Comparison of ENCODE assay signal across 17 cellular contexts in the genomic region with DNA sequence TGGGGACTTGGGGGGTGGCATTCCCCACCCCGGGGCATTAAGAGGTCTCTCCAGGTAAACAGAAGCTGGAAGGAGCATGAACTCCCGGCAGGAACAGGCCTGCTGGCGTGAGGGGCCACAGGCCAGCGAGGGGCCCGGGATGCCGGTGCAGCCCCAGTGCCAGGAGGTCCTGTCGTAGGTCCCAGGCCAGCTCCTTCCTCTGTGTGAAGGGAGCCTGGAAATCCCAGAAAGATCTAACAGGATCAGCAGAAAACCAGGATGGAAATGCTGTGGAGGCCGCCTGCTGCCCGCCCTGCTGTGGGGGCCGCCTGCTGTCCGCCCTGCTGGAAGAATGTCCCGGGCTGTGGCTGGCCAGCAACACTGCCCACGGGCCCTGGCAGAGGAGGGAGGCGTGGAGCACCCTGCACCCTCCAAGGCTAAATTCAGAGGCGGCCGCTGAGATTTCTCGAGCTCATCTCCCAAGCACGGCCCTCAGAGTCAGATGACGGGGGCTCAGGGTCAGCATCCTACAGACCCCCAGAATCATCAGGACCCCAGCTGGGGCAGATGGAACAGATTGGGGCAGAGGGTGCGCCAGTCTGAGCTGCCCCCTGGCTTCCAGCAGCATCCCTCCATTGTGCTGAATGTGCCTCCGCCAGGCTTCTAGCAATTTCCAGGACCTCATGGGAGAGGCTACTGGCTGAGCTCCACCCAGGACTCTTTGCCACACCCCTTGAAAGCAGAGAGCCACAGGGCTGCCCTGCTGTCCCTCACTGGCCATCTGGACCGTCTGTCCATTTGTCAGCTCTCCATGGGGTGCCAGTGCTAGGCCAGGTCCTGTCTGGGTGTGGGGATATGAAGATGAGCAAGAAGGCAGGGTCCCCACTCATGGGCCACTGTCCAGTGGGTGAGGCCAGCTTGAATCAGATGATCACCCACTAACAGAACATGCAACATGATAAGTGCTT. TPM values are rescaled to one million over a fixed set of nuclear protein-coding genes. Genes with fewer than 3 reads are reported as not detected.
A peak's percentile ranks its signal among the peaks of the same experiment; 100 is the strongest.
DNase-seq lines count a peak whose midpoint lies in the region; TF ChIP-seq lines count a peak whose summit lies in the region.
"Had no signal": no experiment of that assay in that cellular context is flagged by ENCODE, and none has a peak within 500 bp of the region (broad histone marks: within the 10 kb centered on the region; RNA-seq: fewer than 3 reads in every experiment).

No MANE protein-coding gene starts in this region.

- no peak overlapping the region for H2BK12ac ChIP-seq in H9 (ENCODE audit: insufficient read length, low read depth, low read length)
- peak overlapping the region; percentile 93 for H2BK12ac ChIP-seq in neuronal stem cell (ENCODE audit: low read length)

- peak overlapping the region; percentile 10; the same call in 1 of the 2 replicates for H3K4me2 ChIP-seq in BLaER1
- no peak overlapping the region for H3K4me2 ChIP-seq in H9 (ENCODE audit: insufficient read depth, insufficient read length, low read length)
- H3K4me2 ChIP-seq in neuronal stem cell (ENCODE audit: insufficient read depth, low read length, poor library complexity, severe bottlenecking), result no peak overlapping the region

- H3K23ac ChIP-seq in H9 (ENCODE audit: insufficient read length, low read depth, low read length) (no peak overlapping the region), neuronal stem cell (ENCODE audit: low read depth, low read length, poor library complexity) (peak overlapping the region; percentile 86)

- no peak overlapping the region for H3K4me3 Mint-ChIP-seq in H9
- no peak overlapping the region for H3K4me3 Mint-ChIP-seq in chondrocyte (ENCODE audit: unreplicated experiment)
- H3K4me3 Mint-ChIP-seq in endodermal cell, result no peak overlapping the region
- H3K4me3 Mint-ChIP-seq: B cell; CD14-positive monocyte; CD8-positive, alpha-beta T cell; HFFc6 had no signal

- H3K9me3 Mint-ChIP-seq in H9 (peaks cover 0 to 3% of the 10 kb centered on the region in 2 experiments; a peak in 2 of 5 replicates), chondrocyte (ENCODE audit: low read depth) (peaks cover 5% of the 10 kb centered on the region), endodermal cell (peaks cover 5% of the 10 kb centered on the region)
- H3K9me3 Mint-ChIP-seq: CD8-positive, alpha-beta T cell had no signal

- no peaks in the 10 kb centered on the region for H3K79me2 ChIP-seq in H9 (ENCODE audit: insufficient read depth, low read length)

- H3K9ac ChIP-seq in BLaER1 (no peak overlapping the region), H9 (ENCODE audit: extremely low read depth, insufficient read length, low read length) (no peak overlapping the region), neuronal stem cell (ENCODE audit: low read depth, low read length, poor library complexity) (peak overlapping the region; percentile 32), endodermal cell (ENCODE audit: extremely low read depth, low read length, poor library complexity, severe bottlenecking) (no peak overlapping the region)

- no peak overlapping the region for H2AFZ ChIP-seq in H9 (ENCODE audit: low read length)
- H2AFZ ChIP-seq in neuronal stem cell (ENCODE audit: low read length), result no peak overlapping the region

- H3K27me3 ChIP-seq in BLaER1 (no peaks in the 10 kb centered on the region), H9 (ENCODE audit: insufficient read depth, low read length) (no peaks in the 10 kb centered on the region), neuronal stem cell (ENCODE audit: control insufficient read depth in 3 of 3, insufficient read depth in 3 of 3, low read depth in 1 of 3, low read length in 3 of 3) (peaks cover 0 to 26% (median 0%) of the 10 kb centered on the region in 3 experiments), endodermal cell (ENCODE audit: control insufficient read depth, insufficient read depth, low read length, poor library complexity, severe bottlenecking) (no peaks in the 10 kb centered on the region)

- H3K79me1 ChIP-seq in H9 (ENCODE audit: insufficient read depth, low read depth, low read length, poor library complexity, severe bottlenecking) (no peaks in the 10 kb centered on the region), neuronal stem cell (ENCODE audit: low read depth, low read length) (peaks cover 1% of the 10 kb centered on the region)

- H4K91ac ChIP-seq in H9 (ENCODE audit: insufficient read length, low read depth, low read length) (no peak overlapping the region), neuronal stem cell (ENCODE audit: low read depth, low read length, poor library complexity) (no peak overlapping the region)

- H3K27me3 Mint-ChIP-seq in H9 (ENCODE audit: low read depth) (peaks cover 12% of the 10 kb centered on the region), chondrocyte (ENCODE audit: low read depth) (peaks cover 49% of the 10 kb centered on the region), endodermal cell (ENCODE audit: insufficient read depth) (no peaks in the 10 kb centered on the region)

- H3K4me3 ChIP-seq in BLaER1, result no peak overlapping the region
- peak overlapping the region in 1 of 2 donors; percentile 7 for H3K4me3 ChIP-seq in neuronal stem cell (ENCODE audit: low read length in 2 of 2)
- no peak overlapping the region for H3K4me3 ChIP-seq in endodermal cell (ENCODE audit: low read length)

- H3K36me3 Mint-ChIP-seq in H9 (ENCODE audit: insufficient read depth in 1 of 3, low read depth in 3 of 3) (peaks cover 0 to 2% (median 0%) of the 10 kb centered on the region in 3 experiments; a peak in 2 of 7 replicates), chondrocyte (ENCODE audit: low read depth) (peaks cover 3% of the 10 kb centered on the region), endodermal cell (ENCODE audit: low read depth) (no peaks in the 10 kb centered on the region)
- H3K36me3 Mint-ChIP-seq: CD14-positive monocyte; CD8-positive, alpha-beta T cell had no signal

- H3K4ac ChIP-seq in H9 (ENCODE audit: low read depth, low read length), result no peak overlapping the region
- no peak overlapping the region for H3K4ac ChIP-seq in neuronal stem cell (ENCODE audit: low read length)

- H3K4me1 ChIP-seq in BLaER1 (peaks cover 53% of the 10 kb centered on the region), H9 (ENCODE audit: insufficient read depth, low read length) (no peaks in the 10 kb centered on the region; the same call in 1 of the 2 replicates), neuronal stem cell (ENCODE audit: control insufficient read depth in 2 of 2, insufficient read depth in 1 of 2, low read depth in 1 of 2, low read length in 2 of 2) (peaks cover 0 to 2% of the 10 kb centered on the region in 2 donors), endodermal cell (ENCODE audit: control insufficient read depth, insufficient read depth, low read length) (no peaks in the 10 kb centered on the region)

- H3K14ac ChIP-seq in H9 (ENCODE audit: insufficient read depth, low read length), result no peak overlapping the region
- H3K14ac ChIP-seq in neuronal stem cell (ENCODE audit: low read length), result no peak overlapping the region

- H2BK15ac ChIP-seq in H9 (ENCODE audit: low read depth, low read length) (no peak overlapping the region), neuronal stem cell (ENCODE audit: low read length) (peak overlapping the region; percentile 4)

- TF ChIP-seq CTCF in H9 (conservative IDR thresholded peaks at IDR 0.05) (no peak), chondrocyte (IDR thresholded peaks at IDR 0.05) (no peak), endodermal cell (conservative IDR thresholded peaks at IDR 0.05) (no peak)

- H4K20me1 ChIP-seq in BLaER1, result no peaks in the 10 kb centered on the region
- H4K20me1 ChIP-seq in H9 (ENCODE audit: control insufficient read depth, insufficient read depth, insufficient read length), result no peaks in the 10 kb centered on the region

- H3K18ac ChIP-seq in H9 (ENCODE audit: insufficient read length, low read depth, low read length) (no peak overlapping the region), neuronal stem cell (ENCODE audit: low read length) (peak overlapping the region; percentile 72)

- no peak overlapping the region for H2BK20ac ChIP-seq in H9 (ENCODE audit: low read depth, low read length, poor library complexity, severe bottlenecking)

- no peaks in the 10 kb centered on the region for H3K23me2 ChIP-seq in H9 (ENCODE audit: insufficient read length, low read depth, low read length, poor library complexity, severe bottlenecking)

- H3K4me1 Mint-ChIP-seq in H9 (peaks cover 12 to 25% of the 10 kb centered on the region in 2 experiments), chondrocyte (ENCODE audit: low read depth) (peaks cover 5% of the 10 kb centered on the region), endodermal cell (no peaks in the 10 kb centered on the region)

- no peak overlapping the region for H4K5ac ChIP-seq in H9 (ENCODE audit: insufficient read length, low read depth, low read length)

- H3K9me3 ChIP-seq in BLaER1 (peaks cover 5% of the 10 kb centered on the region), H9 (ENCODE audit: control insufficient read depth, low read depth, low read length) (no peaks in the 10 kb centered on the region), neuronal stem cell (replicated peaks in 1 of 2; ENCODE audit: control insufficient read depth in 2 of 2, insufficient read depth in 1 of 2, low read depth in 1 of 2, low read length in 2 of 2) (peaks cover 0 to 2% of the 10 kb centered on the region in 2 donors), endodermal cell (ENCODE audit: control insufficient read depth, low read length) (no peaks in the 10 kb centered on the region)

- H3K56ac ChIP-seq in H9 (ENCODE audit: insufficient read length, low read depth, low read length), result no peak overlapping the region

- H2BK5ac ChIP-seq in H9 (ENCODE audit: insufficient read length, low read length) (no peak overlapping the region), neuronal stem cell (ENCODE audit: low read length) (peak overlapping the region; percentile 61)

- H4K8ac ChIP-seq in H9 (replicated peaks; ENCODE audit: insufficient read length, low read depth, low read length), result no peak overlapping the region
- no peak overlapping the region for H4K8ac ChIP-seq in neuronal stem cell (ENCODE audit: low read depth, low read length)

- H2AK5ac ChIP-seq in H9 (ENCODE audit: insufficient read length, low read length), result no peak overlapping the region
- H2AK5ac ChIP-seq in neuronal stem cell (ENCODE audit: low read depth, low read length), result peak overlapping the region; percentile 43

- H3K27ac Mint-ChIP-seq in H9, result peak overlapping the region in 2 of 3 experiments; percentile 24 to 27; a peak in 2 of 7 replicates
- no peak overlapping the region for H3K27ac Mint-ChIP-seq in chondrocyte (ENCODE audit: unreplicated experiment)
- H3K27ac Mint-ChIP-seq in endodermal cell, result no peak overlapping the region
- H3K27ac Mint-ChIP-seq: B cell; CD8-positive, alpha-beta T cell; HFFc6 had no signal

- no peak overlapping the region for H3T11ph ChIP-seq in H9 (ENCODE audit: low read length)

- DNase-seq in H9 (no peak), chondrocyte (ENCODE audit: low spot score) (peak; percentile 66), neuronal stem cell (ENCODE audit: low spot score) (no peak), endodermal cell (no peak), GDM1 (lab: John Stamatoyannopoulos, UW) (no peak), dedifferentiated amniotic fluid mesenchymal stem cell (ENCODE audit: extremely low spot score) (no peak)
- DNase-seq: CD8-positive, alpha-beta T cell; COR-L47; DMS153; DMS79 treated with DMSO at 0.1 percent for 48 hours; EL; GOT3; HCEC 1CT; HFFc6 had no signal

- WGBS in H9 (ENCODE audit: extremely low coverage, insufficient read length, low lambda C conversion rate), result no CpG with 5 or more reads among the region's 22 CpGs
- no CpG with 5 or more reads among the region's 22 CpGs for WGBS in neuronal stem cell (ENCODE audit: extremely low coverage in 2 of 2, insufficient read length in 2 of 2, insufficient replicate concordance in 1 of 2), 2 donors
- WGBS in endodermal cell (ENCODE audit: insufficient coverage in 1 of 2, insufficient read length in 1 of 2), 2 experiments, result 90 to 92% methylated on average over 18 to 22 of the region's 22 CpGs

- no peak overlapping the region for H2BK120ac ChIP-seq in H9 (ENCODE audit: low read depth, low read length, poor library complexity, severe bottlenecking)
- H2BK120ac ChIP-seq in neuronal stem cell (ENCODE audit: low read depth, low read length), result no peak overlapping the region

- no peak overlapping the region for H3K27ac ChIP-seq in BLaER1
- H3K27ac ChIP-seq in H9 (ENCODE audit: insufficient read length, low read depth, low read length), result no peak overlapping the region
- no peak overlapping the region for H3K27ac ChIP-seq in neuronal stem cell (replicated peaks; ENCODE audit: low read length)
- H3K27ac ChIP-seq in endodermal cell (ENCODE audit: low read depth, low read length), result no peak overlapping the region

- H3K36me3 ChIP-seq in BLaER1 (no peaks in the 10 kb centered on the region), neuronal stem cell (replicated peaks in 1 of 2; ENCODE audit: control insufficient read depth in 2 of 2, insufficient read depth in 2 of 2, low read length in 2 of 2) (no peaks in the 10 kb centered on the region), endodermal cell (ENCODE audit: control insufficient read depth, insufficient read depth, low read length) (no peaks in the 10 kb centered on the region)

RNA-seq across cellular contexts. Expression of gene SLCO4A1, which starts 32.2 kb away (rescaled TPM):
- total RNA-seq in H9 (2021) (8.4 and 9.4 TPM in 2 replicates), chondrocyte (not detected in 3 replicates), endodermal cell (1 to 10 TPM; 2.9 to 5.0 TPM)
- polyA plus RNA-seq in neuronal stem cell (2013, experiment 1 of 2), result 3.5 TPM
- polyA plus RNA-seq in neuronal stem cell (2013, experiment 2 of 2), result 3.9 TPM
- polyA plus RNA-seq in endodermal cell (2013, experiment 1 of 2), result 2.0 TPM
- polyA plus RNA-seq in endodermal cell (2013, experiment 2 of 2), result 1.7 TPM

Comparison
In these comparisons a context has a peak if more than half of its experiments do, and no peak if none do; other contexts are left out.
1. H3K27ac Mint-ChIP-seq: peak in H9 (2 of 3); none in chondrocyte (single experiment) and endodermal cell (single experiment).